10 cellular contexts compared by ENCODE assay signal in genomic region chr7:141527076-141527475, GRCh38.
"Had no signal": no experiment of that assay in that cellular context is flagged by ENCODE, and none has a peak within 500 bp of the region (broad histone marks: within the 10 kb centered on the region; RNA-seq: fewer than 3 reads in every experiment).

No MANE protein-coding gene starts in this region.

- H2AFZ ChIP-seq: GM23338 had no signal

- H3K4me3 ChIP-seq: GM23338 had no signal

- FAIRE-seq: H1, H54, HTR-8/SVneo had no signal

- H3K9ac ChIP-seq: KMS-11 had no signal

- DNase-seq: H9, HCEC 1CT, HFFc6, IMR-90, Karpas-422 had no signal

- H3K4me2 ChIP-seq: GM23338, KMS-11 had no signal

- H3K27ac ChIP-seq: KMS-11 had no signal

- ATAC-seq: GM23338 had no signal
